1 cellular context compared by ENCODE assay signal in genomic region chr5:133831506-133832224, GRCh38.
TF ChIP-seq lines count a peak whose summit lies in the region.

No MANE protein-coding gene starts in this region.

TF ChIP-seq in HepG2, 621 proteins besides CTCF, POLR2A, EP300 and RAD21 (continued from another document):
- TF ChIP-seq ZNF609 (CRISPR knock-in tag; IDR thresholded peaks at IDR 0.05; ENCODE audit: borderline replicate concordance) (no peak), ZNF44 (CRISPR knock-in tag; IDR thresholded peaks at IDR 0.05) (no peak), REL (CRISPR knock-in tag; conservative IDR thresholded peaks at IDR 0.05) (no peak)
